Comparison of ENCODE assay signal across 10 cellular contexts in genomic region chr15:89646416-89647141, GRCh38. TPM values are rescaled to one million over a fixed set of nuclear protein-coding genes. Genes with fewer than 3 reads are reported as not detected.
"Had no signal": no experiment of that assay in that cellular context is flagged by ENCODE, and none has a peak within 500 bp of the region (broad histone marks: within the 10 kb centered on the region; RNA-seq: fewer than 3 reads in every experiment).

No MANE protein-coding gene starts in this region.

- H3K27ac Mint-ChIP-seq: activated CD8-positive, alpha-beta T cell treated with anti-CD3 and anti-CD28 coated beads, Interleukin-2, amount 10 ng/mL, durations not matched to agents 7 days and 5 days; activated naive CD4-positive, alpha-beta T cell treated with anti-CD3 and anti-CD28 coated beads, Interleukin-2, amount 10 ng/mL, durations not matched to agents 7 days and 5 days; endodermal cell; natural killer cell had no signal

- H3K4me1 Mint-ChIP-seq: activated naive CD4-positive, alpha-beta T cell treated with anti-CD3 and anti-CD28 coated beads, Interleukin-2, amount 10 ng/mL, durations not matched to agents 7 days and 5 days; endodermal cell had no signal

- H3K27ac ChIP-seq: brain microvascular endothelial cell, tibial nerve, WERI-Rb-1 had no signal

- DNase-seq: occipital lobe had no signal

- H3K9me3 Mint-ChIP-seq: activated naive CD4-positive, alpha-beta T cell treated with anti-CD3 and anti-CD28 coated beads, Interleukin-2, amount 10 ng/mL, durations not matched to agents 7 days and 5 days; endodermal cell; natural killer cell had no signal

- H3K27me3 ChIP-seq: brain microvascular endothelial cell, tibial nerve had no signal

- H3K36me3 Mint-ChIP-seq: activated naive CD4-positive, alpha-beta T cell treated with anti-CD3 and anti-CD28 coated beads, Interleukin-2, amount 10 ng/mL, durations not matched to agents 7 days and 5 days; natural killer cell had no signal

- H3K4me3 Mint-ChIP-seq: activated CD8-positive, alpha-beta T cell treated with anti-CD3 and anti-CD28 coated beads, Interleukin-2, amount 10 ng/mL, durations not matched to agents 7 days and 5 days; activated naive CD4-positive, alpha-beta T cell treated with anti-CD3 and anti-CD28 coated beads, Interleukin-2, amount 10 ng/mL, durations not matched to agents 7 days and 5 days; endodermal cell; natural killer cell had no signal

- H3K27me3 Mint-ChIP-seq: activated naive CD4-positive, alpha-beta T cell treated with anti-CD3 and anti-CD28 coated beads, Interleukin-2, amount 10 ng/mL, durations not matched to agents 7 days and 5 days had no signal

- H3K4me3 ChIP-seq: tibial nerve had no signal

- H3K9me3 ChIP-seq: tibial nerve had no signal

RNA-seq across cellular contexts. Expression of gene PLIN1, which starts 32.6 kb away (rescaled TPM):
- total RNA-seq: activated CD8-positive, alpha-beta T cell treated with anti-CD3 and anti-CD28 coated beads, Interleukin-2, amount 10 ng/mL, durations not matched to agents 7 days and 5 days; dermis microvascular lymphatic vessel endothelial cell had no signal

RNA-seq across cellular contexts. Expression of gene WDR93, which starts 44.0 kb away (rescaled TPM):
- total RNA-seq: activated CD8-positive, alpha-beta T cell treated with anti-CD3 and anti-CD28 coated beads, Interleukin-2, amount 10 ng/mL, durations not matched to agents 7 days and 5 days; dermis microvascular lymphatic vessel endothelial cell; glomerular endothelial cell had no signal
